10 cellular contexts compared by ENCODE assay signal in genomic region chr2:58047969-58048368, GRCh38. TPM values are rescaled to one million over a fixed set of nuclear protein-coding genes. Genes with fewer than 3 reads are reported as not detected.
DNase-seq lines count a peak whose midpoint lies in the region; ATAC-seq, FAIRE-seq and TF ChIP-seq lines count a peak whose summit lies in the region.
"Had no signal": no experiment of that assay in that cellular context is flagged by ENCODE, and none has a peak within 500 bp of the region (broad histone marks: within the 10 kb centered on the region; RNA-seq: fewer than 3 reads in every experiment).

No MANE protein-coding gene starts in this region.

- H3K27ac Mint-ChIP-seq in activated CD4-positive, alpha-beta memory T cell treated with anti-CD3 and anti-CD28 coated beads for 36 hours: peak overlapping the region; percentile 18
- H3K27ac Mint-ChIP-seq in glutamatergic neuron (ENCODE audit: unreplicated experiment): no peak overlapping the region

- no peaks in the 10 kb centered on the region for H3K9me3 ChIP-seq in iPS-20b (ENCODE audit: insufficient read depth, low read depth, low read length)

- CTCF ChIA-PET in activated CD4-positive, alpha-beta memory T cell treated with anti-CD3 and anti-CD28 coated beads for 36 hours (lab: Charles Lee): no interaction called here

- H3K4me1 ChIP-seq in iPS-20b (ENCODE audit: insufficient read depth, low read length): peaks cover 14% of the 10 kb centered on the region; the same call in 1 of the 2 replicates

- in situ Hi-C loops in brain microvascular endothelial cell (cut with HindIII; ENCODE audit: low pct_ligation_motif_present, low sequenced_read_pairs): no loop called here

- TF ChIP-seq CTCF in 22Rv1 (IDR thresholded peaks at IDR 0.05) (no peak), glutamatergic neuron (IDR thresholded peaks at IDR 0.05; ENCODE audit: partially characterized antibody, unreplicated experiment) (no peak), brain microvascular endothelial cell (IDR thresholded peaks at IDR 0.05; ENCODE audit: low read depth, low read length, missing control alignments) (no peak)

- FAIRE-seq in GM19239 (lab: Jason Lieb, UNC): peak; percentile 11

- H3K4me1 Mint-ChIP-seq in activated CD4-positive, alpha-beta memory T cell treated with anti-CD3 and anti-CD28 coated beads for 36 hours (ENCODE audit: low read depth): peaks cover 37% of the 10 kb centered on the region
- no peaks in the 10 kb centered on the region for H3K4me1 Mint-ChIP-seq in glutamatergic neuron (ENCODE audit: low read depth, unreplicated experiment)

- H3K36me3 ChIP-seq in iPS-20b (ENCODE audit: insufficient read depth, low read depth, low read length) (peaks cover 13% of the 10 kb centered on the region), brain microvascular endothelial cell (replicated peaks) (no peaks in the 10 kb centered on the region)

- H3K4me3 ChIP-seq in iPS-20b (ENCODE audit: low read length) (peak overlapping the region; percentile 69), brain microvascular endothelial cell (ENCODE audit: low read depth, low read length) (no peak overlapping the region)

- DNase-seq in GM19239 (ENCODE audit: insufficient read length, low spot score): no peak
- DNase-seq in activated CD4-positive, alpha-beta memory T cell treated with anti-CD3 and anti-CD28 coated beads for 36 hours: no peak
- DNase-seq in glutamatergic neuron: no peak
- DNase-seq in brain microvascular endothelial cell: no peak
- DNase-seq in left colon: no peak
- DNase-seq: cerebellar nuclear complex, EL had no signal

- peak overlapping the region; percentile 88; the same call in 1 of the 2 replicates for H3K27ac ChIP-seq in 22Rv1
- no peak overlapping the region for H3K27ac ChIP-seq in iPS-20b (ENCODE audit: low read length)
- H3K27ac ChIP-seq in brain microvascular endothelial cell: no peak overlapping the region

- no peaks in the 10 kb centered on the region for H3K27me3 Mint-ChIP-seq in activated CD4-positive, alpha-beta memory T cell treated with anti-CD3 and anti-CD28 coated beads for 36 hours
- peaks cover 2% of the 10 kb centered on the region for H3K27me3 Mint-ChIP-seq in glutamatergic neuron (ENCODE audit: unreplicated experiment)

- H3K9me3 Mint-ChIP-seq in activated CD4-positive, alpha-beta memory T cell treated with anti-CD3 and anti-CD28 coated beads for 36 hours: no peaks in the 10 kb centered on the region
- H3K9me3 Mint-ChIP-seq in glutamatergic neuron (ENCODE audit: unreplicated experiment): no peaks in the 10 kb centered on the region

- peaks cover 9% of the 10 kb centered on the region for H3K36me3 Mint-ChIP-seq in activated CD4-positive, alpha-beta memory T cell treated with anti-CD3 and anti-CD28 coated beads for 36 hours
- H3K36me3 Mint-ChIP-seq in glutamatergic neuron (ENCODE audit: unreplicated experiment): no peaks in the 10 kb centered on the region

- ATAC-seq in GM21515 (IDR thresholded peaks at IDR 0.05; ENCODE audit: unreplicated experiment) (no peak), left colon (no peak)

- POLR2A ChIA-PET in activated CD4-positive, alpha-beta memory T cell treated with anti-CD3 and anti-CD28 coated beads for 36 hours (lab: Charles Lee): no interaction called here

- H3K4me3 Mint-ChIP-seq in activated CD4-positive, alpha-beta memory T cell treated with anti-CD3 and anti-CD28 coated beads for 36 hours: peak overlapping the region; percentile 23
- no peak overlapping the region for H3K4me3 Mint-ChIP-seq in glutamatergic neuron (ENCODE audit: unreplicated experiment)

- intact Hi-C loops in activated CD4-positive, alpha-beta memory T cell treated with anti-CD3 and anti-CD28 coated beads for 36 hours (cut with micrococcal nuclease): loop anchor here (1.0 to 5.0 kb wide), 7 partner anchors 25 to 304 kb away; partner anchors contain the start of gene FANCL
- intact Hi-C loops in left colon (cut with DNase I, micrococcal nuclease): no loop called here

- peak overlapping the region; percentile 65; the same call in 1 of the 2 replicates for H3K9ac ChIP-seq in iPS-20b (ENCODE audit: low read depth, low read length)

- H3K27me3 ChIP-seq in iPS-20b (ENCODE audit: insufficient read depth, low read length): no peaks in the 10 kb centered on the region
- no peaks in the 10 kb centered on the region for H3K27me3 ChIP-seq in brain microvascular endothelial cell (replicated peaks)

RNA-seq across cellular contexts. Expression of gene VRK2, which starts 1.4 kb away (rescaled TPM):
- 10 to 100 TPM; 23.3 to 26.3 TPM for total RNA-seq in activated CD4-positive, alpha-beta memory T cell treated with anti-CD3 and anti-CD28 coated beads for 36 hours
- total RNA-seq in glutamatergic neuron (ENCODE audit: unreplicated experiment): 7.2 TPM
- total RNA-seq in left colon: 10 to 100 TPM; 20.9 to 25.0 TPM
